In the genomic region with DNA sequence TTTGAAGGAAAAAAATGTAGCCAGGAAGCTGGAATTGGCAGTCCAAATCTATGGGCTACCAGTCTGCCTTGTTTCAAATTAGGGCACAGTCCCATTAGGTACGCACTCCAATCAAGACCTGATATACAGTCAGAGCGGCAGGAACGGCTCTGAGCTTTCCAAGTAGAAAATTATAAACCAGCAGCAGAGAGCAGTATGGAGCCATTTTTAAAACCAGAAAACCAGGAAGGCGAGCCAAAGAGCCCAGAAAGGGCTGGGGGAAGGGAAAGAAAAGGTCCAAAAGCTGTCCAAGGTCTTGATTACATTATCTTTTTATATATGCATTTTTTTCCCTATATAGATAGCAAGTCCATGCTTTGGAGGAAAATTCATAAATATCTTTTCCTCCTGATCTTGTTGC, we compare ENCODE assay signal across 9 cellular contexts.
DNase-seq lines count a peak whose midpoint lies in the region; ATAC-seq, FAIRE-seq and TF ChIP-seq lines count a peak whose summit lies in the region.
"Had no signal": no experiment of that assay in that cellular context is flagged by ENCODE, and none has a peak within 500 bp of the region (broad histone marks: within the 10 kb centered on the region; RNA-seq: fewer than 3 reads in every experiment).

No MANE protein-coding gene starts in this region.

- H3K36me3 ChIP-seq in GM23248 (ENCODE audit: low read depth) (no peaks in the 10 kb centered on the region), endothelial cell of umbilical vein (ENCODE audit: control insufficient read depth in 2 of 2, extremely low read depth in 1 of 2, insufficient read depth in 2 of 2, low read length in 2 of 2) (no peaks in the 10 kb centered on the region), osteoblast (ENCODE audit: insufficient read depth, low read length) (no peaks in the 10 kb centered on the region)

- CTCF ChIA-PET in endothelial cell of umbilical vein (lab: Charles Lee), result no interaction called here

- H3K27ac Mint-ChIP-seq in natural killer cell treated with Interleukin-12 subunit alpha and Interleukin-12 subunit beta and Interleukin-15 and Interleukin-18, amount 100 ng/mL, for 72 hours, result no peak overlapping the region

- H3F3A ChIP-seq in GM23248 (ENCODE audit: insufficient read depth), result no peaks in the 10 kb centered on the region

- H3K9me3 Mint-ChIP-seq in natural killer cell treated with Interleukin-12 subunit alpha and Interleukin-12 subunit beta and Interleukin-15 and Interleukin-18, amount 100 ng/mL, for 72 hours, result peaks cover 22% of the 10 kb centered on the region

- H3K4me3 Mint-ChIP-seq in natural killer cell treated with Interleukin-12 subunit alpha and Interleukin-12 subunit beta and Interleukin-15 and Interleukin-18, amount 100 ng/mL, for 72 hours, result no peak overlapping the region

- no peaks in the 10 kb centered on the region for H3K9me3 ChIP-seq in GM23248 (ENCODE audit: low read depth)
- H3K9me3 ChIP-seq in endothelial cell of umbilical vein (replicated peaks; ENCODE audit: control insufficient read depth, insufficient read depth, low read length), result no peaks in the 10 kb centered on the region
- H3K9me3 ChIP-seq in osteoblast (ENCODE audit: low read depth, low read length), result no peaks in the 10 kb centered on the region

- no peak for FAIRE-seq in endothelial cell of umbilical vein (lab: Jason Lieb, UNC)
- FAIRE-seq: frontal cortex, small intestine had no signal

- intact Hi-C loops in endothelial cell of umbilical vein (cut with micrococcal nuclease), result loop anchor here (10.0 kb wide), 1 partner anchor 892 kb away; no protein-coding TSS in a partner anchor
- intact Hi-C loops in left colon (cut with DNase I, micrococcal nuclease), result no loop called here

- H3K27ac ChIP-seq in GM23248, result no peak overlapping the region
- no peak overlapping the region for H3K27ac ChIP-seq in endothelial cell of umbilical vein (ENCODE audit: insufficient read depth, low read depth, low read length)
- H3K27ac ChIP-seq in osteoblast (ENCODE audit: low read depth, low read length), result no peak overlapping the region

- H3K4me1 ChIP-seq in GM23248 (ENCODE audit: insufficient read depth) (no peaks in the 10 kb centered on the region), endothelial cell of umbilical vein (ENCODE audit: control insufficient read depth, extremely low read depth, insufficient read depth, low read length) (peaks cover under 1% of the 10 kb centered on the region), osteoblast (ENCODE audit: insufficient read depth, low read length) (no peaks in the 10 kb centered on the region)

- TF ChIP-seq CTCF in endothelial cell of umbilical vein (IDR thresholded peaks at IDR 0.05; ENCODE audit: extremely low read depth in 1 of 2, insufficient read depth in 1 of 2, low read depth in 1 of 2, low read length in 2 of 2) (no peak), osteoblast (IDR thresholded peaks at IDR 0.05; ENCODE audit: extremely low read depth, low read depth, low read length) (peak; percentile 19)

- H3K9me2 ChIP-seq in GM23248 (ENCODE audit: insufficient read depth), result no peaks in the 10 kb centered on the region

- H3K36me3 Mint-ChIP-seq in natural killer cell treated with Interleukin-12 subunit alpha and Interleukin-12 subunit beta and Interleukin-15 and Interleukin-18, amount 100 ng/mL, for 72 hours, result peaks cover 7% of the 10 kb centered on the region

- dilution Hi-C loops in endothelial cell of umbilical vein (cut with MboI; ENCODE audit: extremely low pct_ligation_motif_present, low sequenced_read_pairs), result no loop called here

- H3K27me3 Mint-ChIP-seq in natural killer cell treated with Interleukin-12 subunit alpha and Interleukin-12 subunit beta and Interleukin-15 and Interleukin-18, amount 100 ng/mL, for 72 hours, result no peaks in the 10 kb centered on the region

- H3K4me3 ChIP-seq in GM23248 (no peak overlapping the region), endothelial cell of umbilical vein (replicated peaks in 1 of 3; ENCODE audit: insufficient read depth in 1 of 3, low read depth in 1 of 3, low read length in 3 of 3) (no peak overlapping the region), osteoblast (ENCODE audit: insufficient read depth, low read length) (no peak overlapping the region)

- H3K79me2 ChIP-seq in GM23248 (ENCODE audit: insufficient read depth), result no peaks in the 10 kb centered on the region
- H3K79me2 ChIP-seq in endothelial cell of umbilical vein (ENCODE audit: control insufficient read depth, insufficient read depth, low read length), result no peaks in the 10 kb centered on the region
- H3K79me2 ChIP-seq in osteoblast (ENCODE audit: insufficient read depth, low read length), result no peaks in the 10 kb centered on the region

- no peak overlapping the region for H3K9ac ChIP-seq in GM23248
- H3K9ac ChIP-seq in endothelial cell of umbilical vein (replicated peaks; ENCODE audit: extremely low read depth, insufficient read depth, low read length), result no peak overlapping the region

- no TSS peak for BruUV-seq in endothelial cell of umbilical vein (replicated peaks; lab: Mats Ljungman, UMichigan)

- H3K4me2 ChIP-seq in GM23248 (ENCODE audit: unreplicated experiment), result no peak overlapping the region
- no peak overlapping the region for H3K4me2 ChIP-seq in endothelial cell of umbilical vein (ENCODE audit: insufficient read depth, low read length)
- H3K4me2 ChIP-seq in osteoblast (ENCODE audit: insufficient read depth, low read length), result no peak overlapping the region

- H2AFZ ChIP-seq in GM23248 (no peak overlapping the region), endothelial cell of umbilical vein (ENCODE audit: low read depth, low read length) (no peak overlapping the region), osteoblast (ENCODE audit: low read length) (peak overlapping the region; percentile 22)

- TF ChIP-seq POLR2A in endothelial cell of umbilical vein (IDR thresholded peaks at IDR 0.05; ENCODE audit: low read depth, low read length), result no peak

- H3K4me1 Mint-ChIP-seq in natural killer cell treated with Interleukin-12 subunit alpha and Interleukin-12 subunit beta and Interleukin-15 and Interleukin-18, amount 100 ng/mL, for 72 hours (ENCODE audit: low read depth in 2 of 2), result no peaks in the 10 kb centered on the region

- H3K9me1 ChIP-seq in endothelial cell of umbilical vein (replicated peaks; ENCODE audit: control insufficient read depth, extremely low read depth, insufficient read depth, low read length), result no peaks in the 10 kb centered on the region

- ATAC-seq in left colon, result no peak
- ATAC-seq in HG02981 (IDR thresholded peaks at IDR 0.05; ENCODE audit: unreplicated experiment), result no peak
- no peak for ATAC-seq in natural killer cell treated with Interleukin-12 subunit alpha and Interleukin-12 subunit beta and Interleukin-15 and Interleukin-18, amount 100 ng/mL, for 72 hours

- H3K27me3 ChIP-seq in GM23248 (replicated peaks; ENCODE audit: insufficient read depth) (no peaks in the 10 kb centered on the region), endothelial cell of umbilical vein (ENCODE audit: control insufficient read depth in 2 of 2, insufficient read depth in 2 of 2, low read length in 2 of 2) (peaks cover 2 to 3% of the 10 kb centered on the region in 2 experiments), osteoblast (ENCODE audit: insufficient read depth, low read length) (no peaks in the 10 kb centered on the region)

- in situ Hi-C loops in GM23248 (cut with MboI), result no loop called here

- DNase-seq in GM23248 (peak; percentile 55), NCI-H2081 treated with DMSO at 0.1 percent for 48 hours (lab: John Stamatoyannopoulos, UW) (peak; percentile 3), endothelial cell of umbilical vein (ENCODE audit: low read depth, low spot score) (peak; percentile 11), osteoblast (ENCODE audit: insufficient read length, low spot score, missing footprints) (no peak), left colon (no peak)
- DNase-seq in natural killer cell treated with Interleukin-12 subunit alpha and Interleukin-12 subunit beta and Interleukin-15 and Interleukin-18, amount 100 ng/mL, for 72 hours (ENCODE audit: low spot score), result no peak
- DNase-seq: small intestine had no signal

- WGBS in GM23248 (ENCODE audit: low coverage in 1 of 2, low lambda C conversion rate in 2 of 2, missing lambda C conversion rate in 2 of 2), 2 experiments, result 5 to 7% methylated on average over 4 of the region's 4 CpGs

- POLR2A ChIA-PET in endothelial cell of umbilical vein (lab: Charles Lee), result no interaction called here

- H4K20me1 ChIP-seq in GM23248 (ENCODE audit: insufficient read depth) (no peaks in the 10 kb centered on the region), endothelial cell of umbilical vein (replicated peaks; ENCODE audit: control insufficient read depth, extremely low read depth, insufficient read depth, low read length) (no peaks in the 10 kb centered on the region), osteoblast (ENCODE audit: insufficient read depth, low read length) (no peaks in the 10 kb centered on the region)

TF ChIP-seq in endothelial cell of umbilical vein, 7 proteins besides CTCF, POLR2A, EP300 and RAD21:
- no peak for TF ChIP-seq EZH2 (IDR thresholded peaks at IDR 0.05; ENCODE audit: borderline replicate concordance, low read depth, low read length, severe bottlenecking)
- TF ChIP-seq MAX (IDR thresholded peaks at IDR 0.05; ENCODE audit: insufficient read depth, insufficient read length), result no peak
- no peak for TF ChIP-seq JUN (IDR thresholded peaks at IDR 0.05; ENCODE audit: borderline replicate concordance, insufficient read depth, insufficient read length, low read depth)
- no peak for TF ChIP-seq MYC (IDR thresholded peaks at IDR 0.05; ENCODE audit: low read depth, low read length)
- no peak for TF ChIP-seq POLR2AphosphoS5 (IDR thresholded peaks at IDR 0.05; ENCODE audit: insufficient read depth, low read depth, low read length)
- TF ChIP-seq GATA2 (IDR thresholded peaks at IDR 0.05; ENCODE audit: insufficient read depth, insufficient read length, low read depth, low read length), result no peak
- no peak for TF ChIP-seq FOS (IDR thresholded peaks at IDR 0.05; ENCODE audit: borderline replicate concordance, insufficient read depth, low read length)

Comparison
In these comparisons a context has a peak if more than half of its experiments do, and no peak if none do; other contexts are left out.
1. DNase-seq: peak in GM23248 (single experiment), NCI-H2081 treated with DMSO at 0.1 percent for 48 hours (single experiment) and endothelial cell of umbilical vein (single experiment); none in osteoblast (single experiment), left colon (0 of 2) and natural killer cell treated with Interleukin-12 subunit alpha and Interleukin-12 subunit beta and Interleukin-15 and Interleukin-18, amount 100 ng/mL, for 72 hours (single experiment).